Comparison of ENCODE assay signal across 8 cellular contexts in the genomic region with DNA sequence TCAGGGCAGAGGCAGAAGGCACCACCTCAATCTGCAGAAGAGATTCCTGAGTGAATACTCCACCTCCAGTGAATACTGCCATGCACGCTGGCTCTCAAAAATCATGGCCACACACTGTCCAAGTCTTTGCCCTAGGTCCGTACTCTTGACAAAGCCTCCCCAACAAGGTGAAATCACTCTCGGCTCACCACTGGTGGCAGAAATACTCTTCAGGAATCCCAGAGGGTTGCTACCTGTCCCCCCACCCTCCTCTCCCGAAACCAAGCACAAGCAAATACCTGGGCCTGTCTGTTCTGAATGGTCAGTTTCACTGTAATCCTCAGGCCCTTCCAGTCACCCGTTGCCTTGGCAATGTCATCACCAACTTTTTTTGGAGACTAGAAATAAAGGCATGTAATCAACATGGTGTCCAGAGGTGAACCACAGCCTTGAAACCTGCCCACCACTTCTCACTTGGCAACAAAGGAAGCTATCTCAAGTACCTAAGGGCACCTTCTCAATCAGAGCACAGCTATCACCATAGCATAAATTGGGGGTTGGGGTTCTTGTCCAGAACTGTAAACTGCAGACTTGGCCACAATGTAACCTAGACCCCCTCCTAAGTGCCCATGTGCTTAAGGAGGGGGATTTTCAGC. TPM values are rescaled to one million over a fixed set of nuclear protein-coding genes. Genes with fewer than 3 reads are reported as not detected.
A peak's percentile ranks its signal among the peaks of the same experiment; 100 is the strongest.
DNase-seq lines count a peak whose midpoint lies in the region; ATAC-seq and TF ChIP-seq lines count a peak whose summit lies in the region.

No MANE protein-coding gene starts in this region.

- H3K27me3 ChIP-seq in BE2C (no peaks in the 10 kb centered on the region), mucosa of rectum (ENCODE audit: control insufficient read depth in 2 of 2, insufficient read depth in 2 of 2, low read length in 2 of 2) (no peaks in the 10 kb centered on the region)

- ATAC-seq in HG03460 (IDR thresholded peaks at IDR 0.05; ENCODE audit: unreplicated experiment) (no peak), HG03457 (IDR thresholded peaks at IDR 0.05; ENCODE audit: unreplicated experiment) (no peak)

- peak overlapping the region; percentile 97 to 98 (median 98) for H3K27ac Mint-ChIP-seq in brain

- TF ChIP-seq CTCF in BE2C (IDR thresholded peaks at IDR 0.05; ENCODE audit: low read depth, low read length) (no peak), brain (conservative IDR thresholded peaks at IDR 0.05) (no peak)

- in situ Hi-C loops in KBM-7 (cut with MboI; ENCODE audit: low pct_unique_long_range_greater_than_20kb, low sequenced_read_pairs) = no loop called here

- H3K9me3 Mint-ChIP-seq in brain = peaks cover 0 to 3% (median 0%) of the 10 kb centered on the region in 5 experiments

- peaks cover 66% of the 10 kb centered on the region for H3K36me3 ChIP-seq in BE2C
- peaks cover 51 to 55% of the 10 kb centered on the region in 2 donors for H3K36me3 ChIP-seq in mucosa of rectum (ENCODE audit: control insufficient read depth in 2 of 2, insufficient read depth in 2 of 2, low read length in 2 of 2)

- peak overlapping the region; percentile 94 for H3K4me3 ChIP-seq in BE2C (ENCODE audit: low read depth, low read length)
- H3K4me3 ChIP-seq in mucosa of rectum (ENCODE audit: low read length in 2 of 2) = peak overlapping the region; percentile 94 to 96

- H3K27me3 Mint-ChIP-seq in brain = peaks cover 10% of the 10 kb centered on the region

- H3K9me3 ChIP-seq in BE2C = peaks cover 2% of the 10 kb centered on the region
- no peaks in the 10 kb centered on the region for H3K9me3 ChIP-seq in mucosa of rectum (ENCODE audit: control insufficient read depth in 2 of 2, low read length in 2 of 2)

- H3K4me1 ChIP-seq in BE2C = no peaks in the 10 kb centered on the region; the same call in 1 of the 2 replicates
- H3K4me1 ChIP-seq in mucosa of rectum (ENCODE audit: control insufficient read depth in 2 of 2, insufficient read depth in 2 of 2, low read length in 2 of 2) = peaks cover 22 to 30% of the 10 kb centered on the region in 2 donors

- H3K4me1 Mint-ChIP-seq in brain = peaks cover 44% of the 10 kb centered on the region

- DNase-seq in BE2C = no peak
- DNase-seq in KBM-7 = peak; percentile 18
- DNase-seq in NCI-H510A treated with DMSO at 0.1 percent for 48 hours (lab: John Stamatoyannopoulos, UW) = no peak
- DNase-seq in NCI-H2107 (lab: John Stamatoyannopoulos, UW) = no peak

- peak overlapping the region; percentile 87 to 96 for H3K9ac ChIP-seq in mucosa of rectum (ENCODE audit: low read depth in 1 of 2, low read length in 2 of 2)

- peak overlapping the region; percentile 91 to 98 (median 96) for H3K4me3 Mint-ChIP-seq in brain

- peak overlapping the region; percentile 0 to 92 for H3K27ac ChIP-seq in mucosa of rectum (ENCODE audit: low read depth in 2 of 2, low read length in 2 of 2)

- peaks cover 67% of the 10 kb centered on the region for H3K36me3 Mint-ChIP-seq in brain

RNA-seq across cellular contexts. Expression of a gene that starts 1.8 kb away (rescaled TPM):
- polyA plus RNA-seq in BE2C (2012; ENCODE audit: insufficient read depth, insufficient read length, low read depth) = 694 TPM
- 3,352 TPM for polyA plus RNA-seq in brain (ENCODE audit: insufficient read depth, low read depth, low replicate concordance)

RNA-seq across cellular contexts. Expression of a gene that starts 1.9 kb away (rescaled TPM):
- 20.5 TPM for polyA plus RNA-seq in BE2C (2012; ENCODE audit: insufficient read depth, insufficient read length, low read depth)
- polyA plus RNA-seq in brain (ENCODE audit: insufficient read depth, low read depth, low replicate concordance) = 29.4 TPM

RNA-seq across cellular contexts. Expression of a gene that starts 25.3 kb away (rescaled TPM):
- 12.8 TPM for polyA plus RNA-seq in BE2C (2012; ENCODE audit: insufficient read depth, insufficient read length, low read depth)
- 6.6 TPM for polyA plus RNA-seq in brain (ENCODE audit: insufficient read depth, low read depth, low replicate concordance)

RNA-seq across cellular contexts. Expression of a gene that starts 52.5 kb away (rescaled TPM):
- 39.2 TPM for polyA plus RNA-seq in BE2C (2012; ENCODE audit: insufficient read depth, insufficient read length, low read depth)
- polyA plus RNA-seq in brain (ENCODE audit: insufficient read depth, low read depth, low replicate concordance) = 23.4 TPM
